ENCODE assay signal across 14 cellular contexts in genomic region chr7:117129538-117129955, GRCh38.
"Had no signal": no experiment of that assay in that cellular context is flagged by ENCODE, and none has a peak within 500 bp of the region (broad histone marks: within the 10 kb centered on the region; RNA-seq: fewer than 3 reads in every experiment).

No MANE protein-coding gene starts in this region.

- DNase-seq: activated CD4-positive, alpha-beta memory T cell treated with anti-CD3 and anti-CD28 coated beads for 36 hours; activated CD4-positive, alpha-beta T cell treated with anti-CD3 and anti-CD28 coated beads for 1 hour; activated gamma-delta T cell treated with Interleukin-2 at 50 U/mL for 16 hours; activated naive CD8-positive, alpha-beta T cell treated with anti-CD3 and anti-CD28 coated beads, Interleukin-2, amount 10 ng/mL, durations not matched to agents 7 days and 5 days; activated T-cell treated with anti-CD3 and anti-CD28 coated beads, Interleukin-2, amount 50 U/mL, for 72 hours; central memory CD4-positive, alpha-beta T cell; hippocampal formation; nephron progenitor cell; psoas muscle; stimulated activated CD4-positive, alpha-beta T cell treated with anti-CD3 and anti-CD28 coated beads, Interleukin-2, amount 100 ng/mL, for 48 hours; stimulated activated naive CD4-positive, alpha-beta T cell treated with Interleukin-2 at 50 U/mL for 16 hours; SW 1271; upper lobe of left lung had no signal

- H3K27ac ChIP-seq: psoas muscle, suprapubic skin, upper lobe of left lung had no signal

- H3K9me3 ChIP-seq: psoas muscle, suprapubic skin, upper lobe of left lung had no signal

- H3K4me3 ChIP-seq: psoas muscle, suprapubic skin, upper lobe of left lung had no signal

- ATAC-seq: activated T-cell treated with anti-CD3 and anti-CD28 coated beads, Interleukin-2, amount 50 U/mL, for 72 hours; psoas muscle had no signal

- H3K27me3 ChIP-seq: suprapubic skin, upper lobe of left lung had no signal
